In the genomic region with DNA sequence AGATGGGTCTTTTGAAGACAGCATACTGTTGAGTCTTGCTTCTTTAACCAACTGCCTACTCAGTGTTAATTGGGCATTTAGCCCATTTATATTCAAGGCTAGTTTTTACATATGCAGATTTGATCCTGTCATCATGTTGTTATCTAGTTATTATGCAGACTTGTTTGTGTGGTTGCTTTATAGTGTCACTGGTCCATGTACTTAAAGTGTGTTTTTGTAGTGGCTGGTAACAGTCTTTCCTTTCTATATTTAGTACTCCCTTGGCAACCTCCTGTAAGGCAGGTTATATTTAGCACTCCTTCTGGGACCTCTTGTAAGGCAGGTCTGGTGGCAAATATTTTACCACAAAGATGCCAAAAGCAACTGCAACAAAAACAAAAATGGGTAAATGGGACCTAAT, we compare ENCODE assay signal across 13 cellular contexts.
DNase-seq lines count a peak whose midpoint lies in the region; ATAC-seq and TF ChIP-seq lines count a peak whose summit lies in the region.
"Had no signal": no experiment of that assay in that cellular context is flagged by ENCODE, and none has a peak within 500 bp of the region (broad histone marks: within the 10 kb centered on the region; RNA-seq: fewer than 3 reads in every experiment).

No MANE protein-coding gene starts in this region.

- no peak overlapping the region for H3K4me3 Mint-ChIP-seq in endothelial cell (ENCODE audit: unreplicated experiment)

- H3K4me3 ChIP-seq in heart right ventricle: no peak overlapping the region
- H3K4me3 ChIP-seq in psoas muscle: no peak overlapping the region
- H3K4me3 ChIP-seq in aorta (ENCODE audit: low read length in 2 of 2): no peak overlapping the region
- H3K4me3 ChIP-seq: HAP-1, SJCRH30 had no signal

- H3K27ac ChIP-seq in heart right ventricle (peak overlapping the region in 4 of 10 donors; percentile 6 to 62 (median 27)), psoas muscle (peak overlapping the region; percentile 47), aorta (ENCODE audit: low read depth in 1 of 2, low read length in 2 of 2) (peak overlapping the region in 1 of 2 donors; percentile 14)
- H3K27ac ChIP-seq: SJCRH30 had no signal

- H3K4me1 ChIP-seq in heart right ventricle (peaks cover 0 to 31% (median 19%) of the 10 kb centered on the region in 9 donors), psoas muscle (peaks cover 30% of the 10 kb centered on the region), aorta (ENCODE audit: control insufficient read depth in 1 of 2, insufficient read depth in 2 of 2, low read length in 2 of 2) (peaks cover 0 to 6% of the 10 kb centered on the region in 2 donors)

- TF ChIP-seq CTCF in heart right ventricle (IDR thresholded peaks at IDR 0.05) (no peak), psoas muscle (IDR thresholded peaks at IDR 0.05) (no peak), endothelial cell (IDR thresholded peaks at IDR 0.05; ENCODE audit: unreplicated experiment) (no peak)

- H3K4me1 Mint-ChIP-seq in endothelial cell (ENCODE audit: unreplicated experiment): peaks cover 3% of the 10 kb centered on the region

- no peak for DNase-seq in Right ventricle myocardium superior
- no peak for DNase-seq in cardiac septum (ENCODE audit: low spot score)
- DNase-seq in heart right ventricle: no peak
- DNase-seq in psoas muscle: no peak
- DNase-seq in aorta: no peak
- no peak for DNase-seq in endothelial cell (ENCODE audit: low spot score)
- DNase-seq in NCI-H1694 (lab: John Stamatoyannopoulos, UW): no peak
- DNase-seq: NCI-H1105, NCI-H187, NCI-H2171 treated with DMSO at 0.1 percent for 48 hours, SJCRH30 had no signal

- H3K36me3 ChIP-seq in heart right ventricle: no peaks in the 10 kb centered on the region
- no peaks in the 10 kb centered on the region for H3K36me3 ChIP-seq in psoas muscle (ENCODE audit: insufficient read depth in 1 of 2, low read depth in 1 of 2)
- no peaks in the 10 kb centered on the region for H3K36me3 ChIP-seq in aorta (ENCODE audit: control insufficient read depth in 1 of 2, insufficient read depth in 2 of 2, low read length in 1 of 2)
- H3K36me3 ChIP-seq: HAP-1, SJCRH30 had no signal

- no peaks in the 10 kb centered on the region for H3K27me3 ChIP-seq in heart right ventricle
- no peaks in the 10 kb centered on the region for H3K27me3 ChIP-seq in psoas muscle (ENCODE audit: insufficient read depth in 3 of 3, low read length in 2 of 3)
- H3K27me3 ChIP-seq in aorta (ENCODE audit: control insufficient read depth in 1 of 2, insufficient read depth in 2 of 2, low read length in 1 of 2): no peaks in the 10 kb centered on the region
- H3K27me3 ChIP-seq: SJCRH30 had no signal

- no peaks in the 10 kb centered on the region for H3K36me3 Mint-ChIP-seq in endothelial cell (ENCODE audit: low read depth, unreplicated experiment)

- no peaks in the 10 kb centered on the region for H3K9me3 Mint-ChIP-seq in endothelial cell (ENCODE audit: unreplicated experiment)

- H3K27ac Mint-ChIP-seq in endothelial cell (ENCODE audit: unreplicated experiment): no peak overlapping the region

- ATAC-seq in Right ventricle myocardium superior (ENCODE audit: poor library complexity) (peak; percentile 88), heart right ventricle (peak; percentile 55 to 93 (median 82)), psoas muscle (peak; percentile 70 to 93 (median 82)), aorta (ENCODE audit: low FRiP score) (peak; percentile 77), HG03097 (IDR thresholded peaks at IDR 0.05; ENCODE audit: low FRiP score, unreplicated experiment) (no peak)

- no peaks in the 10 kb centered on the region for H3K27me3 Mint-ChIP-seq in endothelial cell (ENCODE audit: unreplicated experiment)

- H3K9me3 ChIP-seq in heart right ventricle: no peaks in the 10 kb centered on the region
- no peaks in the 10 kb centered on the region for H3K9me3 ChIP-seq in psoas muscle
- H3K9me3 ChIP-seq in aorta (ENCODE audit: control insufficient read depth, low read length): no peaks in the 10 kb centered on the region
- H3K9me3 ChIP-seq: HAP-1, SJCRH30 had no signal

- intact Hi-C loops in Right ventricle myocardium superior (cut with DNase I) (loop anchor here (10.0 kb wide), 1 partner anchor 168 kb away; no protein-coding TSS in a partner anchor), cardiac septum (cut with DNase I) (no loop called here), heart right ventricle (cut with DNase I) (loop anchor here in 3 of 10 donors (5.0 kb wide), 3 partner anchors 40 to 250 kb away; a partner anchor contains a TSS), psoas muscle (cut with DNase I) (no loop called here), aorta (cut with DNase I) (loop anchor here (5.0 kb wide), 3 partner anchors 40 to 160 kb away; no protein-coding TSS in a partner anchor)

Comparison
In these comparisons a context has a peak if more than half of its experiments do, and no peak if none do; other contexts are left out.
1. intact Hi-C loops: an anchor here in Right ventricle myocardium superior (10.0 kb wide) and aorta (5.0 kb wide); none called in cardiac septum and psoas muscle.